Comparison of ENCODE assay signal across 16 cellular contexts in genomic region chr13:45660458-45660857, GRCh38. TPM values are rescaled to one million over a fixed set of nuclear protein-coding genes. Genes with fewer than 3 reads are reported as not detected.
"Had no signal": no experiment of that assay in that cellular context is flagged by ENCODE, and none has a peak within 500 bp of the region (broad histone marks: within the 10 kb centered on the region; RNA-seq: fewer than 3 reads in every experiment).

No MANE protein-coding gene starts in this region.

RNA-seq across cellular contexts. Expression of gene CBY2, which starts 41.7 kb away (rescaled TPM):
- total RNA-seq: dorsolateral prefrontal cortex, fibroblast of lung, frontal cortex, glomerular endothelial cell, heart left ventricle, kidney epithelial cell, left ventricle myocardium superior, lung, omental fat pad, psoas muscle, right lobe of liver, temporal lobe, upper lobe of left lung, uterus had no signal
- polyA plus RNA-seq: esophagus, fibroblast of lung, heart left ventricle, lung, psoas muscle had no signal

RNA-seq across cellular contexts. Expression of gene ERICH6B, which starts 44.9 kb away (rescaled TPM):
- total RNA-seq: fibroblast of lung, frontal cortex, glomerular endothelial cell, heart left ventricle, kidney epithelial cell, left colon, left ventricle myocardium superior, lung, omental fat pad, psoas muscle, right lobe of liver, upper lobe of left lung, uterus had no signal
- polyA plus RNA-seq: esophagus, fibroblast of lung, heart left ventricle, lung, psoas muscle had no signal
